8 cellular contexts compared by ENCODE assay signal in the genomic region with DNA sequence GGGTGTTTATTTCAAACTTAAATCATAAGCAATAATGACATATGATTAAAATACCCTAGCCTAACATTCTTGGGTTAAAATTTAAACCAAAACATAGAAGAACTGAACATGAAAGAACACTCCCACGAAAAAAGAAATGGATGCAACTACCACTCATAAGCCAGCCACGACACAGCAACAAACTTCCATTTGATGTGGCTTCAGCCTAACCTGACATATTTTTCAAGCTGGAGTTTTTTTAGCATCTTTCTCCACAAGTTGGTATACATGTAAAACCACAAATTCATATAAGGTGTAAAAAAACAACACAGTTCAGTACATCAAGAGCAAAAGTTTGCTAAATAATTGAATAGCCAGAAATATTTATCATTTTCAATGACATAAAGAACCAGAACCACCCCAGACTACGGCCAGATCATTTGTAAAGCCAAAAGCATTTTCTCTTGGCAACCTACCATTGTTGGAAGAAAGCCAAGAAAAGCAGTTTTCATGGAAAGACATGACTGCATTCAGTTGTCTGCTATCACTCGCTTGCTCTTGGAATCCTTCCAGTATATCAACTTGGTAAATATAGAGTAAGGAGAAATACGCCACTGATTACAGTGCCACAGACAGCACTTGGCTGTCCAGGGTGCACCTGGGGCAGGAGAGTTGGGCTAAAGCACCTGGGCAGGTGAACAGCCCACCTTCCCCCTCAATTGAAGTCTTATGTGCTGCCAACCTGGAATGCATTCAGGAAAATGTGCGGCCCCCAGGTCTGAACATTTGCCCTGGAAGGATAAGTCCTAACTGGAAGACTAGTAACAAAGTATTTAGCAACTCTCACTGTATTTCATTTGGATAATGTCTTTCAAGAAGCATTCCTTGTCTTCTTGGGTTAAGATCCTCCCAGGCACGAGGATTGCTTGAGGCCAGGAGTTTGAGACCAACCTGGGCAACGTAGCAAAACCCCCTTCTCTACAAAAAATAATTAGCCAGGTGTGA.
DNase-seq lines count a peak whose midpoint lies in the region; ATAC-seq, FAIRE-seq and TF ChIP-seq lines count a peak whose summit lies in the region.

No MANE protein-coding gene starts in this region.

- in situ Hi-C loops in Panc1 (cut with HindIII; ENCODE audit: low pct_unique_long_range_greater_than_20kb, low sequenced_read_pairs), result loop anchor here (10.0 kb wide), 1 partner anchor 55 kb away; no protein-coding TSS in a partner anchor

- TF ChIP-seq CTCF in activated CD8-positive, alpha-beta T cell treated with anti-CD3 and anti-CD28 coated beads for 36 hours (IDR thresholded peaks at IDR 0.05), result no peak
- TF ChIP-seq CTCF in Panc1 (IDR thresholded peaks at IDR 0.05), result no peak
- TF ChIP-seq CTCF in epithelial cell of proximal tubule (conservative IDR thresholded peaks at IDR 0.05; ENCODE audit: low read depth, low read length), result no peak
- no peak for TF ChIP-seq CTCF in pancreas (IDR thresholded peaks at IDR 0.05)

- peak overlapping the region; percentile 14 for H3K4me3 Mint-ChIP-seq in activated CD8-positive, alpha-beta T cell treated with anti-CD3 and anti-CD28 coated beads, Interleukin-2, amount 10 ng/mL, durations not matched to agents 7 days and 5 days
- H3K4me3 Mint-ChIP-seq in activated CD8-positive, alpha-beta T cell treated with anti-CD3 and anti-CD28 coated beads for 36 hours, result no peak overlapping the region

- H3K27ac ChIP-seq in Panc1 (ENCODE audit: low read length) (no peak overlapping the region), pancreas (peak overlapping the region in 2 of 4 donors; percentile 44 to 61)

- no peaks in the 10 kb centered on the region for H3K27me3 Mint-ChIP-seq in activated CD8-positive, alpha-beta T cell treated with anti-CD3 and anti-CD28 coated beads, Interleukin-2, amount 10 ng/mL, durations not matched to agents 7 days and 5 days (ENCODE audit: low read depth)
- H3K27me3 Mint-ChIP-seq in activated CD8-positive, alpha-beta T cell treated with anti-CD3 and anti-CD28 coated beads for 36 hours, result no peaks in the 10 kb centered on the region

- H3K27me3 ChIP-seq in Panc1 (ENCODE audit: control insufficient read depth, insufficient read depth, low read length) (no peaks in the 10 kb centered on the region), pancreas (no peaks in the 10 kb centered on the region)

- POLR2A ChIA-PET in activated CD8-positive, alpha-beta T cell treated with anti-CD3 and anti-CD28 coated beads, Interleukin-2, amount 10 ng/mL, durations not matched to agents 7 days and 5 days (lab: Charles Lee), result no interaction called here
- POLR2A ChIA-PET in activated CD8-positive, alpha-beta T cell treated with anti-CD3 and anti-CD28 coated beads for 36 hours (lab: Charles Lee), result interaction anchor here (1.0 to 1.8 kb wide), 2 partner anchors 34 to 59 kb away, joined by 3 to 6 read pairs; no protein-coding TSS in a partner anchor
- POLR2A ChIA-PET in Panc1 (lab: Charles Lee), result no interaction called here

- no peak overlapping the region for H3K27ac Mint-ChIP-seq in activated CD8-positive, alpha-beta T cell treated with anti-CD3 and anti-CD28 coated beads, Interleukin-2, amount 10 ng/mL, durations not matched to agents 7 days and 5 days
- no peak overlapping the region for H3K27ac Mint-ChIP-seq in activated CD8-positive, alpha-beta T cell treated with anti-CD3 and anti-CD28 coated beads for 36 hours

- intact Hi-C loops in activated CD8-positive, alpha-beta T cell treated with anti-CD3 and anti-CD28 coated beads for 36 hours (cut with micrococcal nuclease), result no loop called here
- intact Hi-C loops in Panc1 (cut with micrococcal nuclease; ENCODE audit: unreplicated experiment), result no loop called here
- intact Hi-C loops in pancreas (cut with DNase I), result no loop called here

- H3K4me1 ChIP-seq in Panc1 (ENCODE audit: control insufficient read depth, insufficient read depth, low read length), result peaks cover 36% of the 10 kb centered on the region
- H3K4me1 ChIP-seq in pancreas, result peaks cover 15 to 49% (median 39%) of the 10 kb centered on the region in 3 donors

- H3K9me3 ChIP-seq in Panc1 (ENCODE audit: control insufficient read depth, insufficient read depth, low read depth, low read length) (no peaks in the 10 kb centered on the region), pancreas (no peaks in the 10 kb centered on the region)

- no TSS peak for BruUV-seq in Panc1 (replicated peaks; lab: Mats Ljungman, UMichigan)

- CTCF ChIA-PET in activated CD8-positive, alpha-beta T cell treated with anti-CD3 and anti-CD28 coated beads, Interleukin-2, amount 10 ng/mL, durations not matched to agents 7 days and 5 days (lab: Charles Lee), result interaction anchor here (0.8 to 1.6 kb wide), 2 partner anchors 25 to 434 kb away, joined by 3 to 5 read pairs; no protein-coding TSS in a partner anchor
- CTCF ChIA-PET in activated CD8-positive, alpha-beta T cell treated with anti-CD3 and anti-CD28 coated beads for 36 hours (lab: Charles Lee), result no interaction called here
- CTCF ChIA-PET in Panc1 (lab: Charles Lee), result no interaction called here

- H3K4me3 ChIP-seq in Panc1 (ENCODE audit: low read depth in 2 of 2, low read length in 2 of 2) (no peak overlapping the region), epithelial cell of proximal tubule (ENCODE audit: low read depth, low read length) (no peak overlapping the region), pancreas (no peak overlapping the region)

- H3K36me3 Mint-ChIP-seq in activated CD8-positive, alpha-beta T cell treated with anti-CD3 and anti-CD28 coated beads, Interleukin-2, amount 10 ng/mL, durations not matched to agents 7 days and 5 days (ENCODE audit: low read depth), result peaks cover 20% of the 10 kb centered on the region
- no peaks in the 10 kb centered on the region for H3K36me3 Mint-ChIP-seq in activated CD8-positive, alpha-beta T cell treated with anti-CD3 and anti-CD28 coated beads for 36 hours (ENCODE audit: low read depth)

- ATAC-seq in activated CD8-positive, alpha-beta T cell treated with anti-CD3 and anti-CD28 coated beads, Interleukin-2, amount 10 ng/mL, durations not matched to agents 7 days and 5 days, result no peak
- no peak for ATAC-seq in activated CD8-positive, alpha-beta T cell treated with anti-CD3 and anti-CD28 coated beads for 36 hours
- ATAC-seq in Panc1, result peak; percentile 58; the same call in 1 of the 2 replicates
- peak; percentile 89 to 96 (median 94) for ATAC-seq in pancreas
- ATAC-seq in GM18498 (IDR thresholded peaks at IDR 0.05; ENCODE audit: unreplicated experiment), result no peak

- H3K4me1 Mint-ChIP-seq in activated CD8-positive, alpha-beta T cell treated with anti-CD3 and anti-CD28 coated beads, Interleukin-2, amount 10 ng/mL, durations not matched to agents 7 days and 5 days (ENCODE audit: low read depth), result peaks cover 88% of the 10 kb centered on the region
- H3K4me1 Mint-ChIP-seq in activated CD8-positive, alpha-beta T cell treated with anti-CD3 and anti-CD28 coated beads for 36 hours (ENCODE audit: low read depth), result peaks cover 85% of the 10 kb centered on the region

- DNase-seq in activated CD8-positive, alpha-beta T cell treated with anti-CD3 and anti-CD28 coated beads, Interleukin-2, amount 10 ng/mL, durations not matched to agents 7 days and 5 days, result no peak
- no peak for DNase-seq in activated CD8-positive, alpha-beta T cell treated with anti-CD3 and anti-CD28 coated beads for 36 hours
- peak; percentile 24 for DNase-seq in Panc1 (ENCODE audit: low read depth, low spot score)
- peak; percentile 48 for DNase-seq in epithelial cell of proximal tubule (ENCODE audit: low read depth)
- peak in 5 of 6 donors; percentile 49 to 65 (median 53) for DNase-seq in pancreas
- no peak for DNase-seq in UCSD-AML1 (lab: John Stamatoyannopoulos, UW; ENCODE audit: unreplicated experiment)
- DNase-seq in iPS-NIHi7 (ENCODE audit: extremely low spot score), result no peak

- 7 to 9% methylated on average over 8 of the region's 8 CpGs for WGBS in pancreas, 2 donors

- H3K36me3 ChIP-seq in Panc1 (ENCODE audit: control insufficient read depth, insufficient read depth, low read length), result no peaks in the 10 kb centered on the region
- H3K36me3 ChIP-seq in pancreas, result no peaks in the 10 kb centered on the region

- H3K9me3 Mint-ChIP-seq in activated CD8-positive, alpha-beta T cell treated with anti-CD3 and anti-CD28 coated beads, Interleukin-2, amount 10 ng/mL, durations not matched to agents 7 days and 5 days (ENCODE audit: insufficient read depth), result no peaks in the 10 kb centered on the region
- H3K9me3 Mint-ChIP-seq in activated CD8-positive, alpha-beta T cell treated with anti-CD3 and anti-CD28 coated beads for 36 hours, result no peaks in the 10 kb centered on the region

- FAIRE-seq in pancreas (lab: Jason Lieb, UNC), result no peak

Comparison
In these comparisons a context has a peak if more than half of its experiments do, and no peak if none do; other contexts are left out.
1. ATAC-seq: peak in Panc1 (single experiment) and pancreas (4 of 4); none in activated CD8-positive, alpha-beta T cell treated with anti-CD3 and anti-CD28 coated beads, Interleukin-2, amount 10 ng/mL, durations not matched to agents 7 days and 5 days (single experiment), activated CD8-positive, alpha-beta T cell treated with anti-CD3 and anti-CD28 coated beads for 36 hours (single experiment) and GM18498 (single experiment).
2. DNase-seq: peak in Panc1 (single experiment), epithelial cell of proximal tubule (single experiment) and pancreas (5 of 6); none in activated CD8-positive, alpha-beta T cell treated with anti-CD3 and anti-CD28 coated beads, Interleukin-2, amount 10 ng/mL, durations not matched to agents 7 days and 5 days (single experiment), activated CD8-positive, alpha-beta T cell treated with anti-CD3 and anti-CD28 coated beads for 36 hours (single experiment), UCSD-AML1 (single experiment) and iPS-NIHi7 (single experiment).